ENCODE assay signal across 9 cellular contexts in genomic region chr2:21422050-21422449, GRCh38.
DNase-seq lines count a peak whose midpoint lies in the region; ATAC-seq and TF ChIP-seq lines count a peak whose summit lies in the region.
"Had no signal": no experiment of that assay in that cellular context is flagged by ENCODE, and none has a peak within 500 bp of the region (broad histone marks: within the 10 kb centered on the region; RNA-seq: fewer than 3 reads in every experiment).

No MANE protein-coding gene starts in this region.

- intact Hi-C loops in right lobe of liver (cut with DNase I): no loop called here

- H3K27me3 ChIP-seq in BJ (ENCODE audit: control insufficient read depth, insufficient read depth, low read length) (no peaks in the 10 kb centered on the region), right lobe of liver (no peaks in the 10 kb centered on the region)

- TF ChIP-seq CTCF in BJ (IDR thresholded peaks at IDR 0.05; ENCODE audit: insufficient read depth, low read depth, low read length) (peak; percentile 42), GM12864 (IDR thresholded peaks at IDR 0.05; ENCODE audit: low read depth, low read length, missing control alignments) (peak; percentile 81), VCaP (conservative IDR thresholded peaks at IDR 0.05) (peak; percentile 67), right lobe of liver (IDR thresholded peaks at IDR 0.05) (peak; percentile 5 to 61 (median 29))

- ATAC-seq in HG03521 (IDR thresholded peaks at IDR 0.05; ENCODE audit: unreplicated experiment) (peak; percentile 70), right lobe of liver (peak; percentile 3 to 24 (median 15)), T-helper 17 cell (no peak), HG03097 (IDR thresholded peaks at IDR 0.05; ENCODE audit: low FRiP score, unreplicated experiment) (no peak)
- ATAC-seq in natural killer cell treated with Interleukin-12 subunit alpha and Interleukin-12 subunit beta and Interleukin-15 and Interleukin-18, amount 100 ng/mL, for 72 hours: no peak

- DNase-seq in BJ (ENCODE audit: low read depth): no peak
- DNase-seq in GM12864 (ENCODE audit: low read depth): no peak
- DNase-seq in right lobe of liver: peak in 2 of 3 donors; percentile 37 to 67
- DNase-seq in T-helper 17 cell: no peak
- no peak for DNase-seq in natural killer cell treated with Interleukin-12 subunit alpha and Interleukin-12 subunit beta and Interleukin-15 and Interleukin-18, amount 100 ng/mL, for 72 hours (ENCODE audit: low spot score)

- H3K9me3 ChIP-seq in right lobe of liver: no peaks in the 10 kb centered on the region
- H3K9me3 ChIP-seq in T-helper 17 cell (ENCODE audit: control insufficient read depth, low read length, poor library complexity, severe bottlenecking): no peaks in the 10 kb centered on the region

- no peaks in the 10 kb centered on the region for H3K4me1 Mint-ChIP-seq in T-helper 17 cell
- H3K4me1 Mint-ChIP-seq in natural killer cell treated with Interleukin-12 subunit alpha and Interleukin-12 subunit beta and Interleukin-15 and Interleukin-18, amount 100 ng/mL, for 72 hours (ENCODE audit: low read depth in 2 of 2): no peaks in the 10 kb centered on the region
- H3K4me1 Mint-ChIP-seq: central memory CD8-positive, alpha-beta T cell had no signal

- WGBS in right lobe of liver (ENCODE audit: insufficient coverage, low coverage, low lambda C conversion rate, missing lambda C conversion rate): 50% methylated on average over 2 of the region's 2 CpGs

- H3K27ac Mint-ChIP-seq in T-helper 17 cell: no peak overlapping the region
- no peak overlapping the region for H3K27ac Mint-ChIP-seq in natural killer cell treated with Interleukin-12 subunit alpha and Interleukin-12 subunit beta and Interleukin-15 and Interleukin-18, amount 100 ng/mL, for 72 hours

- H3K36me3 Mint-ChIP-seq in T-helper 17 cell (ENCODE audit: low read depth): no peaks in the 10 kb centered on the region
- H3K36me3 Mint-ChIP-seq in natural killer cell treated with Interleukin-12 subunit alpha and Interleukin-12 subunit beta and Interleukin-15 and Interleukin-18, amount 100 ng/mL, for 72 hours: no peaks in the 10 kb centered on the region

- H3K9me3 Mint-ChIP-seq in natural killer cell treated with Interleukin-12 subunit alpha and Interleukin-12 subunit beta and Interleukin-15 and Interleukin-18, amount 100 ng/mL, for 72 hours: peaks cover 16% of the 10 kb centered on the region

- CTCF ChIA-PET in BJ (lab: Yijun Ruan, JAX): interaction anchor here (1.1 kb wide), 2 partner anchors 12 to 1075 kb away, joined by 3 read pairs; no protein-coding TSS in a partner anchor

- H3K4me1 ChIP-seq in right lobe of liver: peaks cover 0 to 37% (median 0%) of the 10 kb centered on the region in 4 donors

- no peak for TF ChIP-seq POLR2A in right lobe of liver (IDR thresholded peaks at IDR 0.05)

- H3K36me3 ChIP-seq in BJ (ENCODE audit: control insufficient read depth, insufficient read depth, low read length) (no peaks in the 10 kb centered on the region), right lobe of liver (no peaks in the 10 kb centered on the region)

- POLR2A ChIA-PET in BJ (lab: Charles Lee): no interaction called here

- H3K4me3 ChIP-seq in BJ (ENCODE audit: low read depth, low read length) (no peak overlapping the region), GM12864 (ENCODE audit: low read depth, low read length) (no peak overlapping the region), right lobe of liver (no peak overlapping the region)

- H3K4me3 Mint-ChIP-seq in T-helper 17 cell: no peak overlapping the region
- no peak overlapping the region for H3K4me3 Mint-ChIP-seq in natural killer cell treated with Interleukin-12 subunit alpha and Interleukin-12 subunit beta and Interleukin-15 and Interleukin-18, amount 100 ng/mL, for 72 hours
- H3K4me3 Mint-ChIP-seq: central memory CD8-positive, alpha-beta T cell had no signal

- no peaks in the 10 kb centered on the region for H3K27me3 Mint-ChIP-seq in T-helper 17 cell
- H3K27me3 Mint-ChIP-seq in natural killer cell treated with Interleukin-12 subunit alpha and Interleukin-12 subunit beta and Interleukin-15 and Interleukin-18, amount 100 ng/mL, for 72 hours: no peaks in the 10 kb centered on the region
- H3K27me3 Mint-ChIP-seq: central memory CD8-positive, alpha-beta T cell had no signal

- H3K27ac ChIP-seq in VCaP: no peak overlapping the region
- H3K27ac ChIP-seq in right lobe of liver: peak overlapping the region in 2 of 3 donors; percentile 55 to 84

Comparison
In these comparisons a context has a peak if more than half of its experiments do, and no peak if none do; other contexts are left out.
1. DNase-seq: peak in right lobe of liver (2 of 3); none in BJ (single experiment), GM12864 (single experiment), T-helper 17 cell (0 of 3) and natural killer cell treated with Interleukin-12 subunit alpha and Interleukin-12 subunit beta and Interleukin-15 and Interleukin-18, amount 100 ng/mL, for 72 hours (single experiment).
2. CTCF ChIP-seq: peak in every context shown above with its lines; median percentile 81 in GM12864; 67 in VCaP; 42 in BJ; 29 in right lobe of liver.
3. ATAC-seq: peak in HG03521 (single experiment) and right lobe of liver (4 of 4); none in T-helper 17 cell (single experiment), natural killer cell treated with Interleukin-12 subunit alpha and Interleukin-12 subunit beta and Interleukin-15 and Interleukin-18, amount 100 ng/mL, for 72 hours (0 of 2) and HG03097 (single experiment).